Comparison of ENCODE assay signal across 1 cellular context in the genomic region with DNA sequence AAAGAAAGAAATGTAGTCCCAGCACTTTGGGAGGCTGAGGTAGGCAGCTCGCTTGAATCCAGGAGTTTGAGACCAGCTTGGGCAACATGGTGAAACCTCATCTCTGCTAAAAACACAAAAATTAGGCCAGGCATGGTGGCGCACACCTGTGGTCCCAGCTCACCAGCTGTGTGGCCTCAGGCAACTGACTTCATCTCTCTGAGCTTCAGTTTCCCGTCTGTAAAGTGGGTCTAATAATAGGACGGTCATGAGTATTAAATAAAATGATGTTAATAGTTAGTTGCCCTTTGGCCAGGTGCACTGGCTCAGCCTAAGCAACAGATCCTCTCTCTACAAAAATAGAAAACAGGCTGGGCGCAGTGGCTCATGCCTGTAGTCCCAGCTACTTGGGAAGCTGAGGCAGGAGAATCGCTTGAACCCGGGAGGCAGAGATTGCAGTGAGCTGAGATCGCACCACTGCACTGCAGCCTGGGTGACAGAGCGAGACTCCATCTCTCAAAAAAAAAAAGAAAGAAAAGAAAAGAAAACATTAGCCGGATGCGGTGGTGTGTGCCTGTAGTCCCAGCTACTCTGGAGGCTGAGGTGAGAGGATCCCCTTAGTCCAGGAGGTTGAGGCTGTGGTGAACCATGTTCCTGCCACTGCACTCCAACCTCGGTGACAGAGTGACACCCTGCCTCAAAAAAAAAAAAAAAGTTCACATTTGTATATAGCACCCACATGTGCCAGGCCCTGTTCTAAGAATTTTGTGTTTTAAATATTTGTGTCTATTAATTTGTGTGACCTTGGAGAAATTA.
TF ChIP-seq lines count a peak whose summit lies in the region.

No MANE protein-coding gene starts in this region.

TF ChIP-seq in HepG2, 621 proteins besides CTCF, POLR2A, EP300 and RAD21:
- TF ChIP-seq ZNF768 (CRISPR knock-in tag; IDR thresholded peaks at IDR 0.05): 0 out of 2 replicates have a peak, but pooled peaks have one; percentile 10
- 0 out of 2 replicates have a peak, but pooled peaks have one; percentile 14 for TF ChIP-seq ZNF629 (CRISPR knock-in tag; conservative IDR thresholded peaks at IDR 0.05)
